14 cellular contexts compared by ENCODE assay signal in the genomic region with DNA sequence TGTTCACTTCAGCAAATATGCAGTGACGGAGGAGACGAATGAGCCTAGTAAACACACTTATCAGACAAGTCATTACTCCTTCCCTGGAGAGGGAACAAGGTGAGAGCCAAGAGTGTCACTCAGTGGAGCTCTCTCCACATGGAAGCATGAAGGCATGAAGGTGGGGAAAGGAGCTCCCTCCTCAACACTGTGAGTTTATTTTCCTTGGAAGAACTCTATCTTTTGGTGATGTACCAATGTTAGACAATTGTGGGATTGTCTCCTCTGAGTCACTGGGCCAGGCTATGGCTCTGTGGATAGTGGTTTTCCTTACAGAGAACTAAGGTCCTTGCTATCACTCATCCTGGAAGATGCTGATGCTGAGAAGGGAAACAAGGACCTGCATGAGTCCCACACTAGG.
A peak's percentile ranks its signal among the peaks of the same experiment; 100 is the strongest.
DNase-seq lines count a peak whose midpoint lies in the region; ATAC-seq, FAIRE-seq and TF ChIP-seq lines count a peak whose summit lies in the region.
"Had no signal": no experiment of that assay in that cellular context is flagged by ENCODE, and none has a peak within 500 bp of the region (broad histone marks: within the 10 kb centered on the region; RNA-seq: fewer than 3 reads in every experiment).

No MANE protein-coding gene starts in this region.

- H3K4me3 Mint-ChIP-seq in astrocyte (ENCODE audit: unreplicated experiment) (no peak overlapping the region), GM23338 (no peak overlapping the region)
- H3K4me3 Mint-ChIP-seq: CD4-positive, CD25-positive, alpha-beta regulatory T cell had no signal

- H3K27me3 Mint-ChIP-seq in astrocyte (ENCODE audit: low read depth, unreplicated experiment): no peaks in the 10 kb centered on the region
- no peaks in the 10 kb centered on the region for H3K27me3 Mint-ChIP-seq in GM23338 (ENCODE audit: insufficient read depth, low read depth, poor library complexity)
- H3K27me3 Mint-ChIP-seq: CD4-positive, CD25-positive, alpha-beta regulatory T cell had no signal

- no peaks in the 10 kb centered on the region for H3K36me3 Mint-ChIP-seq in astrocyte (ENCODE audit: low read depth, unreplicated experiment)
- peaks cover 22% of the 10 kb centered on the region for H3K36me3 Mint-ChIP-seq in GM23338 (ENCODE audit: low read depth)
- H3K36me3 Mint-ChIP-seq: CD4-positive, CD25-positive, alpha-beta regulatory T cell had no signal

- H3K9me3 Mint-ChIP-seq in astrocyte (ENCODE audit: unreplicated experiment): peaks cover 15% of the 10 kb centered on the region
- H3K9me3 Mint-ChIP-seq in GM23338: peaks cover 30% of the 10 kb centered on the region

- no peak overlapping the region for H3K4me3 ChIP-seq in right cardiac atrium (ENCODE audit: low read length)
- no peak overlapping the region for H3K4me3 ChIP-seq in left ventricle myocardium inferior
- H3K4me3 ChIP-seq in astrocyte (ENCODE audit: insufficient read depth, low read depth, low read length): no peak overlapping the region
- no peak overlapping the region for H3K4me3 ChIP-seq in fibroblast of the aortic adventitia (ENCODE audit: low read depth, low read length)
- H3K4me3 ChIP-seq in GM23338: no peak overlapping the region
- H3K4me3 ChIP-seq: BLaER1 treated with 17β-estradiol and CSF1 and Interleukin-3, amounts not matched to agents 10 nM and 100 nM; HAP-1 had no signal

- H3F3A ChIP-seq in GM23338 (replicated peaks; ENCODE audit: low read depth): no peaks in the 10 kb centered on the region

- no peak overlapping the region for H3K9ac ChIP-seq in astrocyte (ENCODE audit: low read length)
- H3K9ac ChIP-seq: BLaER1 treated with 17β-estradiol and CSF1 and Interleukin-3, amounts not matched to agents 10 nM and 100 nM had no signal

- H3K27ac Mint-ChIP-seq in astrocyte (ENCODE audit: unreplicated experiment) (no peak overlapping the region), GM23338 (no peak overlapping the region)
- H3K27ac Mint-ChIP-seq: CD4-positive, CD25-positive, alpha-beta regulatory T cell had no signal

- H3K9me3 ChIP-seq in right cardiac atrium (ENCODE audit: control insufficient read depth, low read length) (peaks cover 1% of the 10 kb centered on the region), left ventricle myocardium inferior (replicated peaks) (peaks cover 23% of the 10 kb centered on the region), astrocyte (ENCODE audit: insufficient read depth, low read depth, low read length) (peaks cover 8% of the 10 kb centered on the region)
- H3K9me3 ChIP-seq: HAP-1 had no signal

- H3K27me3 ChIP-seq in right cardiac atrium (ENCODE audit: control insufficient read depth, insufficient read depth): no peaks in the 10 kb centered on the region
- H3K27me3 ChIP-seq in left ventricle myocardium inferior (ENCODE audit: low read depth): no peaks in the 10 kb centered on the region
- no peaks in the 10 kb centered on the region for H3K27me3 ChIP-seq in astrocyte (ENCODE audit: insufficient read depth, low read length)
- no peaks in the 10 kb centered on the region for H3K27me3 ChIP-seq in GM23338 (ENCODE audit: insufficient read depth)
- H3K27me3 ChIP-seq: BLaER1 treated with 17β-estradiol and CSF1 and Interleukin-3, amounts not matched to agents 10 nM and 100 nM had no signal

- no peaks in the 10 kb centered on the region for H3K4me1 Mint-ChIP-seq in astrocyte (ENCODE audit: low read depth, unreplicated experiment)
- peaks cover 23% of the 10 kb centered on the region for H3K4me1 Mint-ChIP-seq in GM23338
- H3K4me1 Mint-ChIP-seq: CD4-positive, CD25-positive, alpha-beta regulatory T cell had no signal

- H4K20me1 ChIP-seq in astrocyte (ENCODE audit: insufficient read depth, low read length) (no peaks in the 10 kb centered on the region), GM23338 (replicated peaks; ENCODE audit: insufficient read depth) (no peaks in the 10 kb centered on the region)
- H4K20me1 ChIP-seq: BLaER1 treated with 17β-estradiol and CSF1 and Interleukin-3, amounts not matched to agents 10 nM and 100 nM had no signal

- H3K4me1 ChIP-seq in right cardiac atrium (ENCODE audit: control insufficient read depth, insufficient read depth, low read length) (no peaks in the 10 kb centered on the region), left ventricle myocardium inferior (peaks cover 12% of the 10 kb centered on the region), astrocyte (ENCODE audit: insufficient read depth, low read length) (peaks cover 6% of the 10 kb centered on the region), GM23338 (ENCODE audit: insufficient read depth) (peaks cover 21% of the 10 kb centered on the region)
- H3K4me1 ChIP-seq: BLaER1 treated with 17β-estradiol and CSF1 and Interleukin-3, amounts not matched to agents 10 nM and 100 nM; HAP-1 had no signal

- H3K4me2 ChIP-seq in astrocyte (ENCODE audit: low read length) (no peak overlapping the region), GM23338 (no peak overlapping the region)
- H3K4me2 ChIP-seq: BLaER1 treated with 17β-estradiol and CSF1 and Interleukin-3, amounts not matched to agents 10 nM and 100 nM had no signal

- H3K79me2 ChIP-seq in astrocyte (ENCODE audit: insufficient read depth, low read length): no peaks in the 10 kb centered on the region
- no peaks in the 10 kb centered on the region for H3K79me2 ChIP-seq in GM23338 (replicated peaks; ENCODE audit: insufficient read depth)

- H3K27ac ChIP-seq in right cardiac atrium (ENCODE audit: low read length) (no peak overlapping the region), left ventricle myocardium inferior (replicated peaks) (no peak overlapping the region), astrocyte (ENCODE audit: low read depth, low read length) (no peak overlapping the region), GM23338 (ENCODE audit: low read depth) (no peak overlapping the region)
- H3K27ac ChIP-seq: BLaER1 treated with 17β-estradiol and CSF1 and Interleukin-3, amounts not matched to agents 10 nM and 100 nM had no signal

- DNase-seq in right cardiac atrium: no peak
- DNase-seq in left ventricle myocardium inferior: no peak
- peak; percentile 54 for DNase-seq in astrocyte (ENCODE audit: low read depth)
- peak; percentile 8 for DNase-seq in fibroblast of the aortic adventitia (ENCODE audit: low read depth)
- DNase-seq in GM23338 (ENCODE audit: low spot score): no peak
- DNase-seq in DMS153 treated with DMSO at 0.1 percent for 48 hours (lab: John Stamatoyannopoulos, UW; ENCODE audit: unreplicated experiment): no peak
- DNase-seq: ACHN; CD4-positive, CD25-positive, alpha-beta regulatory T cell; GOT3 had no signal

- peak; percentile 76 for FAIRE-seq in astrocyte (lab: Jason Lieb, UNC)
- FAIRE-seq: HepG2, HTR-8/SVneo had no signal

- no peak overlapping the region for H2AFZ ChIP-seq in astrocyte (ENCODE audit: low read depth, low read length)
- H2AFZ ChIP-seq in GM23338: no peak overlapping the region

- peak; percentile 51 to 64 for ATAC-seq in right cardiac atrium
- no peak for ATAC-seq in HG03159 (IDR thresholded peaks at IDR 0.05; ENCODE audit: unreplicated experiment)
- ATAC-seq in GM23338: no peak
- ATAC-seq: HepG2 had no signal

- H3K9me2 ChIP-seq in GM23338 (ENCODE audit: insufficient read depth): peaks cover 4% of the 10 kb centered on the region; the same call in 1 of the 2 replicates

- WGBS in right cardiac atrium: 45% methylated on average over 2 of the region's 2 CpGs

- no peak for TF ChIP-seq CTCF in left ventricle myocardium inferior (IDR thresholded peaks at IDR 0.05; ENCODE audit: borderline replicate concordance)
- no peak for TF ChIP-seq CTCF in astrocyte (IDR thresholded peaks at IDR 0.05; ENCODE audit: insufficient read depth, low read depth, low read length)
- no peak for TF ChIP-seq CTCF in fibroblast of the aortic adventitia (IDR thresholded peaks at IDR 0.05; ENCODE audit: insufficient read depth, low read length)
- no peak for TF ChIP-seq CTCF in GM23338 (conservative IDR thresholded peaks at IDR 0.05; ENCODE audit: low read depth in 2 of 2)

- no peaks in the 10 kb centered on the region for H3K36me3 ChIP-seq in left ventricle myocardium inferior
- no peaks in the 10 kb centered on the region for H3K36me3 ChIP-seq in astrocyte (ENCODE audit: insufficient read depth, low read length)
- peaks cover 11% of the 10 kb centered on the region; the same call in 1 of the 2 replicates for H3K36me3 ChIP-seq in GM23338 (ENCODE audit: insufficient read depth)
- H3K36me3 ChIP-seq: BLaER1 treated with 17β-estradiol and CSF1 and Interleukin-3, amounts not matched to agents 10 nM and 100 nM; HAP-1 had no signal

- intact Hi-C loops in right cardiac atrium (cut with DNase I) (no loop called here), left ventricle myocardium inferior (cut with micrococcal nuclease) (no loop called here)

TF ChIP-seq in GM23338, 12 proteins besides CTCF, POLR2A, EP300 and RAD21 (continues in another document):
- no peak for TF ChIP-seq ZNF114 (CRISPR knock-in tag; IDR thresholded peaks at IDR 0.05)
- no peak for TF ChIP-seq JUNB (IDR thresholded peaks at IDR 0.05; ENCODE audit: unreplicated experiment)
- TF ChIP-seq STAT1 (IDR thresholded peaks at IDR 0.05; ENCODE audit: unreplicated experiment): no peak
- TF ChIP-seq, protein P1, sequence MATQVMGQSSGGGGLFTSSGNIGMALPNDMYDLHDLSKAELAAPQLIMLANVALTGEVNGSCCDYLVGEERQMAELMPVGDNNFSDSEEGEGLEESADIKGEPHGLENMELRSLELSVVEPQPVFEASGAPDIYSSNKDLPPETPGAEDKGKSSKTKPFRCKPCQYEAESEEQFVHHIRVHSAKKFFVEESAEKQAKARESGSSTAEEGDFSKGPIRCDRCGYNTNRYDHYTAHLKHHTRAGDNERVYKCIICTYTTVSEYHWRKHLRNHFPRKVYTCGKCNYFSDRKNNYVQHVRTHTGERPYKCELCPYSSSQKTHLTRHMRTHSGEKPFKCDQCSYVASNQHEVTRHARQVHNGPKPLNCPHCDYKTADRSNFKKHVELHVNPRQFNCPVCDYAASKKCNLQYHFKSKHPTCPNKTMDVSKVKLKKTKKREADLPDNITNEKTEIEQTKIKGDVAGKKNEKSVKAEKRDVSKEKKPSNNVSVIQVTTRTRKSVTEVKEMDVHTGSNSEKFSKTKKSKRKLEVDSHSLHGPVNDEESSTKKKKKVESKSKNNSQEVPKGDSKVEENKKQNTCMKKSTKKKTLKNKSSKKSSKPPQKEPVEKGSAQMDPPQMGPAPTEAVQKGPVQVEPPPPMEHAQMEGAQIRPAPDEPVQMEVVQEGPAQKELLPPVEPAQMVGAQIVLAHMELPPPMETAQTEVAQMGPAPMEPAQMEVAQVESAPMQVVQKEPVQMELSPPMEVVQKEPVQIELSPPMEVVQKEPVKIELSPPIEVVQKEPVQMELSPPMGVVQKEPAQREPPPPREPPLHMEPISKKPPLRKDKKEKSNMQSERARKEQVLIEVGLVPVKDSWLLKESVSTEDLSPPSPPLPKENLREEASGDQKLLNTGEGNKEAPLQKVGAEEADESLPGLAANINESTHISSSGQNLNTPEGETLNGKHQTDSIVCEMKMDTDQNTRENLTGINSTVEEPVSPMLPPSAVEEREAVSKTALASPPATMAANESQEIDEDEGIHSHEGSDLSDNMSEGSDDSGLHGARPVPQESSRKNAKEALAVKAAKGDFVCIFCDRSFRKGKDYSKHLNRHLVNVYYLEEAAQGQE (IDR thresholded peaks at IDR 0.05; ENCODE audit: unreplicated experiment): no peak
- TF ChIP-seq CREB1 (CRISPR knock-in tag; IDR thresholded peaks at IDR 0.05; ENCODE audit: low read depth): no peak
- no peak for TF ChIP-seq ZNF331 (CRISPR knock-in tag; IDR thresholded peaks at IDR 0.05; ENCODE audit: low read depth)
- TF ChIP-seq EZH2phosphoT487 (IDR thresholded peaks at IDR 0.05; ENCODE audit: unreplicated experiment): no peak

Comparison
In these comparisons a context has a peak if more than half of its experiments do, and no peak if none do; other contexts are left out.
1. ATAC-seq: peak in right cardiac atrium (2 of 2); none in HG03159 (single experiment) and GM23338 (single experiment).
2. DNase-seq: peak in astrocyte (single experiment) and fibroblast of the aortic adventitia (single experiment); none in right cardiac atrium (0 of 3), left ventricle myocardium inferior (single experiment), GM23338 (single experiment) and DMS153 treated with DMSO at 0.1 percent for 48 hours (single experiment).